ENCODE assay signal across 8 cellular contexts in the genomic region with DNA sequence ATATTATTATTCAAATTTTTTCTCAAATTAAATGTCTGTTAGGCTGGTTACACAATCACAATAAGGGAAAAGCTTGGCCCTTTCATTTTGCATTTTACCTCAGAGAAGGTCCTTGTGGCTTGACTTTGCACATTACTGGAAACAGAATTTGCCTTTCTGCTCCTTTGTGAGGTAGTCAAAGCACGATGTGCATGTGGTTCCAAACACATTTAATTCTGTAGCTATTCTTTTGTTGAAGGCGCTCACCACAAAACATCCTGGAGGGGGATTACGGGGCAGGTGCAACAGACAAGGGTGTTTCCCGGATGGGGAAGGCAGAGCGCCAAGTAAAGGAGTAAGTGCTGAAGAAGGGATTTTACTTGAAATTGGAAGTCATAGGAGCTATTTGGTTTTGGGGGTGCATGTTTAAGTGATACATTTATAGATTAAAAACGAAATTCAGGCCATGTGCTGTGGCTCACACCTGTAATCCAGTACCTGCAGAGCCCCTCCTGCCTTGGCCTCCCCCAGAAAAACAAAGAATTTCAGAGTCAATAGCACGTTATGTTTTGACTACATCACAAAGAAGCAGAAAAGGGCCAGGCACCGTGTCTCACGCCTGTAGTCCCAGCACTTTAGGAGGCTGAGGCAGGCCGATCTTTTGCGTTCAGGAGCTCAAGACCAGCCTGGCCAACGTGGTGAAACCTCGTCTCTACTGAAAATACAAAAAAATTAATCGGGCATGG. TPM values are rescaled to one million over a fixed set of nuclear protein-coding genes. Genes with fewer than 3 reads are reported as not detected.
A peak's percentile ranks its signal among the peaks of the same experiment; 100 is the strongest.
DNase-seq lines count a peak whose midpoint lies in the region; ATAC-seq and TF ChIP-seq lines count a peak whose summit lies in the region.
"Had no signal": no experiment of that assay in that cellular context is flagged by ENCODE, and none has a peak within 500 bp of the region (broad histone marks: within the 10 kb centered on the region; RNA-seq: fewer than 3 reads in every experiment).

No MANE protein-coding gene starts in this region.

- no peak for TF ChIP-seq POLR2A in Peyer's patch (IDR thresholded peaks at IDR 0.05)
- no peak for TF ChIP-seq POLR2A in ovary (IDR thresholded peaks at IDR 0.05)

- H3K27ac Mint-ChIP-seq in CD14-positive monocyte, result no peak overlapping the region

- H3K27ac ChIP-seq in Peyer's patch, result peak overlapping the region in 2 of 4 donors; percentile 69 to 71
- H3K27ac ChIP-seq in ovary, result no peak overlapping the region

- TF ChIP-seq CTCF in Peyer's patch (IDR thresholded peaks at IDR 0.05), result no peak
- TF ChIP-seq CTCF in ovary (IDR thresholded peaks at IDR 0.05), result no peak
- TF ChIP-seq CTCF in CD14-positive monocyte (IDR thresholded peaks at IDR 0.05), result no peak

- WGBS in ovary, 3 donors, result 66 to 70% (median 68%) methylated on average over 14 of the region's 14 CpGs

- no peaks in the 10 kb centered on the region for H3K36me3 Mint-ChIP-seq in CD14-positive monocyte

- peaks cover 0 to 3% (median 0%) of the 10 kb centered on the region in 7 donors for H3K9me3 Mint-ChIP-seq in CD14-positive monocyte

- H3K4me3 ChIP-seq in Peyer's patch, result no peak overlapping the region
- H3K4me3 ChIP-seq in ovary, result no peak overlapping the region

- DNase-seq in Peyer's patch (peak in 2 of 3 donors; percentile 22 to 40), ovary (no peak), CD14-positive monocyte (ENCODE audit: low spot score) (no peak), cardiac septum (ENCODE audit: low spot score) (no peak)
- peak; percentile 7 for DNase-seq in stimulated activated CD4-positive, alpha-beta T cell treated with anti-CD3 and anti-CD28 coated beads, Interleukin-2, amount 100 ng/mL, for 48 hours
- DNase-seq: SIG-M5 had no signal

- TF ChIP-seq EP300 in ovary (IDR thresholded peaks at IDR 0.05), result no peak

- H3K27me3 Mint-ChIP-seq in CD14-positive monocyte (ENCODE audit: low read depth in 3 of 3), result peaks cover 4 to 6% (median 4%) of the 10 kb centered on the region in 3 donors

- H3K4me1 Mint-ChIP-seq in CD14-positive monocyte, result no peaks in the 10 kb centered on the region

- no peaks in the 10 kb centered on the region for H3K36me3 ChIP-seq in Peyer's patch
- no peaks in the 10 kb centered on the region for H3K36me3 ChIP-seq in ovary

- ATAC-seq in GM19025 (IDR thresholded peaks at IDR 0.05; ENCODE audit: low read depth, unreplicated experiment) (peak; percentile 53), HG02623 (IDR thresholded peaks at IDR 0.05; ENCODE audit: unreplicated experiment) (peak; percentile 71)

- intact Hi-C loops in ovary (cut with DNase I) (loop anchor here in 1 of 4 donors (1.0 kb wide), 1 partner anchor 50 kb away; no protein-coding TSS in a partner anchor), CD14-positive monocyte (cut with micrococcal nuclease) (no loop called here), cardiac septum (cut with DNase I) (no loop called here)

- no peaks in the 10 kb centered on the region for H3K27me3 ChIP-seq in Peyer's patch
- H3K27me3 ChIP-seq in ovary, result no peaks in the 10 kb centered on the region

- H3K4me3 Mint-ChIP-seq in CD14-positive monocyte, result no peak overlapping the region

- H3K9me3 ChIP-seq in Peyer's patch, result no peaks in the 10 kb centered on the region
- no peaks in the 10 kb centered on the region for H3K9me3 ChIP-seq in ovary

- peaks cover 0 to 11% (median 0%) of the 10 kb centered on the region in 4 donors for H3K4me1 ChIP-seq in Peyer's patch
- H3K4me1 ChIP-seq in ovary (ENCODE audit: insufficient read depth), result no peaks in the 10 kb centered on the region

RNA-seq across cellular contexts. Expression of gene TENT4B, which starts 31.2 kb away (rescaled TPM):
- 10 to 100 TPM; 10.7 to 30.5 (median 24.7) TPM for total RNA-seq in Peyer's patch
- 10 to 100 TPM in 6 of 7 donors, 1 to 10 TPM in 1; 9.7 to 17.7 (median 12.3) TPM for total RNA-seq in ovary
- 10 to 100 TPM in 1 of 2 donors, 1 to 10 TPM in 1; 5.3 to 13.5 TPM for polyA plus RNA-seq in ovary
- 1 to 10 TPM; 1.4 to 1.7 TPM for polyA plus RNA-seq in CD14-positive monocyte
- total RNA-seq in cardiac septum, result 9.1 TPM

RNA-seq across cellular contexts. Expression of gene HEATR3, which starts 56.1 kb away (rescaled TPM):
- total RNA-seq in Peyer's patch (10 to 100 TPM; 22.4 to 39.7 (median 29.6) TPM), ovary (10 to 100 TPM in 4 of 7 donors, 1 to 10 TPM in 3; 7.6 to 15.2 (median 10.7) TPM), cardiac septum (10.3 TPM)
- polyA plus RNA-seq in ovary (10 to 100 TPM in 1 of 2 donors, 1 to 10 TPM in 1; 2.4 to 10.7 TPM), CD14-positive monocyte (10 to 100 TPM; 10.4 to 10.7 TPM)

Comparison
In these comparisons a context has a peak if more than half of its experiments do, and no peak if none do; other contexts are left out.
1. DNase-seq: peak in Peyer's patch (2 of 3) and stimulated activated CD4-positive, alpha-beta T cell treated with anti-CD3 and anti-CD28 coated beads, Interleukin-2, amount 100 ng/mL, for 48 hours (2 of 2); none in ovary (0 of 5), CD14-positive monocyte (single experiment) and cardiac septum (single experiment).